In genomic region chr3:183306798-183307671, GRCh38 we compare ENCODE assay signal across 8 cellular contexts. TPM values are rescaled to one million over a fixed set of nuclear protein-coding genes. Genes with fewer than 3 reads are reported as not detected.
A peak's percentile ranks its signal among the peaks of the same experiment; 100 is the strongest.
DNase-seq lines count a peak whose midpoint lies in the region; ATAC-seq, FAIRE-seq and TF ChIP-seq lines count a peak whose summit lies in the region.

No MANE protein-coding gene starts in this region.

- no TSS peak for BruUV-seq in HCT116 (replicated peaks; lab: Mats Ljungman, UMichigan)

- no peaks in the 10 kb centered on the region for H3K79me2 ChIP-seq in HCT116 (ENCODE audit: insufficient read depth, low read length)

- no peaks in the 10 kb centered on the region for H4K20me1 ChIP-seq in HCT116 (ENCODE audit: insufficient read depth)

- no peak overlapping the region for H2AFZ ChIP-seq in HCT116 (ENCODE audit: low read depth, low read length, poor library complexity, severe bottlenecking)

- H3K27me3 ChIP-seq in HCT116 (ENCODE audit: insufficient read depth, low read length) (no peaks in the 10 kb centered on the region), right atrium auricular region (no peaks in the 10 kb centered on the region), small intestine (ENCODE audit: control insufficient read depth in 2 of 2, insufficient read depth in 2 of 2, low read length in 2 of 2) (no peaks in the 10 kb centered on the region)

- H3K27ac ChIP-seq in HCT116 (ENCODE audit: low read depth, low read length): no peak overlapping the region
- peak overlapping the region in 1 of 2 donors; percentile 5 for H3K27ac ChIP-seq in right atrium auricular region
- peak overlapping the region; percentile 89 to 97 for H3K27ac ChIP-seq in small intestine (ENCODE audit: low read depth in 1 of 2, low read length in 1 of 2)

- TF ChIP-seq CTCF in HCT116 (IDR thresholded peaks at IDR 0.05 in 2 of 3, conservative IDR thresholded peaks at IDR 0.05 in 1 of 3; ENCODE audit: borderline replicate concordance in 1 of 3, insufficient read depth in 1 of 3, low read depth in 2 of 3, low read length in 2 of 3): no peak
- TF ChIP-seq CTCF in right atrium auricular region (IDR thresholded peaks at IDR 0.05): no peak

- POLR2A ChIA-PET in HCT116 (lab: Charles Lee): no interaction called here

- no peaks in the 10 kb centered on the region for H3K9me3 ChIP-seq in HCT116 (ENCODE audit: control insufficient read depth in 1 of 2, insufficient read depth in 1 of 2, low read depth in 1 of 2, low read length in 2 of 2)
- no peaks in the 10 kb centered on the region for H3K9me3 ChIP-seq in right atrium auricular region
- H3K9me3 ChIP-seq in small intestine (ENCODE audit: control insufficient read depth, low read depth): no peaks in the 10 kb centered on the region

- no peaks in the 10 kb centered on the region for H3K36me3 ChIP-seq in HCT116 (ENCODE audit: control insufficient read depth in 1 of 2, insufficient read depth in 2 of 2, low read length in 2 of 2)
- H3K36me3 ChIP-seq in right atrium auricular region: no peaks in the 10 kb centered on the region
- no peaks in the 10 kb centered on the region for H3K36me3 ChIP-seq in small intestine (ENCODE audit: control insufficient read depth in 2 of 2, insufficient read depth in 2 of 2, low read length in 2 of 2)

- CTCF ChIA-PET in HCT116 (lab: Charles Lee): no interaction called here

- intact Hi-C loops in HCT116 (cut with micrococcal nuclease): no loop called here

- RAD21 ChIA-PET in HCT116 (lab: Charles Lee; ENCODE audit: low non-redundant PET in 1 of 2, low total read pairs in 2 of 2, uncharacterized antibody in 2 of 2, unreplicated experiment in 2 of 2): no interaction called here

- DNase-seq in EH (ENCODE audit: low read depth) (peak; percentile 32), HCT116 (ENCODE audit: low read depth, low spot score) (no peak), NCI-H226 (peak; percentile 54), right atrium auricular region (ENCODE audit: low spot score) (peak; percentile 79), small intestine (peak; percentile 99), DMS153 (lab: John Stamatoyannopoulos, UW) (no peak)
- DNase-seq in activated naive CD4-positive, alpha-beta T cell treated with anti-CD3 and anti-CD28 coated beads, Interleukin-2, amount 50 U/mL, for 16 hours: peak; percentile 26
- DNase-seq in effector CD8-positive, alpha-beta T cell (lab: John Stamatoyannopoulos, UW): no peak

- H3K4me2 ChIP-seq in HCT116 (ENCODE audit: low read length): peak overlapping the region; percentile 24

- FAIRE-seq in small intestine (lab: Jason Lieb, UNC): no peak

- H3K4me1 ChIP-seq in HCT116 (ENCODE audit: control insufficient read depth in 1 of 2, insufficient read depth in 2 of 2, low read length in 2 of 2) (peaks cover 0 to 12% of the 10 kb centered on the region in 2 experiments; a peak in 2 of 4 replicates), right atrium auricular region (peaks cover 0 to 12% of the 10 kb centered on the region in 2 donors), small intestine (ENCODE audit: control insufficient read depth in 2 of 2, insufficient read depth in 1 of 2, low read depth in 1 of 2, low read length in 1 of 2) (peaks cover 7 to 10% of the 10 kb centered on the region in 2 donors)

- H3K9me2 ChIP-seq in HCT116 (ENCODE audit: insufficient read depth): no peaks in the 10 kb centered on the region

- no peak overlapping the region for H3K4me3 ChIP-seq in HCT116 (replicated peaks in 1 of 2; ENCODE audit: low read depth in 1 of 2, low read length in 2 of 2)
- H3K4me3 ChIP-seq in right atrium auricular region: no peak overlapping the region
- no peak overlapping the region for H3K4me3 ChIP-seq in small intestine (ENCODE audit: low read depth in 1 of 2, low read length in 2 of 2)

- TF ChIP-seq POLR2A in HCT116 (IDR thresholded peaks at IDR 0.05; ENCODE audit: borderline replicate concordance, extremely low read depth, insufficient read depth, insufficient read length): no peak

- peak; percentile 40 for ATAC-seq in HCT116

- 9 to 30% (median 27%) methylated on average over 9 of the region's 9 CpGs for WGBS in small intestine, 3 donors

- no peak overlapping the region for H3K9ac ChIP-seq in HCT116 (ENCODE audit: low read length)

- TF ChIP-seq RAD21 in HCT116 (IDR thresholded peaks at IDR 0.05; ENCODE audit: low read depth): no peak

TF ChIP-seq in HCT116, 20 proteins besides CTCF, POLR2A, EP300 and RAD21:
- peak; percentile 55 for TF ChIP-seq MAX (IDR thresholded peaks at IDR 0.05)
- TF ChIP-seq CBX3 (IDR thresholded peaks at IDR 0.05; ENCODE audit: low read depth): peak; percentile 14; the same call in 1 of the 2 replicates
- peak; percentile 34; the same call in 1 of the 2 replicates for TF ChIP-seq POLR2AphosphoS5 (IDR thresholded peaks at IDR 0.05; ENCODE audit: low read depth, low read length)
- no peak for TF ChIP-seq SRF (IDR thresholded peaks at IDR 0.05; ENCODE audit: low read depth)
- TF ChIP-seq ZFX (IDR thresholded peaks at IDR 0.05): no peak
- 0 out of 2 replicates have a peak, but pooled peaks have one; percentile 21 for TF ChIP-seq ATF3 (IDR thresholded peaks at IDR 0.05)
- TF ChIP-seq SP1 (IDR thresholded peaks at IDR 0.05; ENCODE audit: low read depth): no peak; the same call in 1 of the 2 replicates
- TF ChIP-seq JUND (IDR thresholded peaks at IDR 0.05): 0 out of 2 replicates have a peak, but pooled peaks have one; percentile 24
- TF ChIP-seq REST (IDR thresholded peaks at IDR 0.05; ENCODE audit: low read depth): no peak

RNA-seq across cellular contexts. Expression of gene B3GNT5, which starts 54.0 kb away (rescaled TPM):
- 25.3 TPM for total RNA-seq in HCT116 (2021; ENCODE audit: unreplicated experiment)
- polyA plus RNA-seq in HCT116 (2012): 9.6 and 9.7 TPM in 2 replicates
- total RNA-seq in right atrium auricular region: 1 to 10 TPM; 1.7 to 2.0 TPM
- 10 to 100 TPM; 23.4 to 47.9 (median 42.7) TPM for polyA plus RNA-seq in small intestine

Comparison
In these comparisons a context has a peak if more than half of its experiments do, and no peak if none do; other contexts are left out.
1. DNase-seq: peak in EH (single experiment), NCI-H226 (single experiment), activated naive CD4-positive, alpha-beta T cell treated with anti-CD3 and anti-CD28 coated beads, Interleukin-2, amount 50 U/mL, for 16 hours (single experiment), right atrium auricular region (single experiment) and small intestine (single experiment); none in HCT116 (single experiment), DMS153 (single experiment) and effector CD8-positive, alpha-beta T cell (single experiment).